In the genomic region with DNA sequence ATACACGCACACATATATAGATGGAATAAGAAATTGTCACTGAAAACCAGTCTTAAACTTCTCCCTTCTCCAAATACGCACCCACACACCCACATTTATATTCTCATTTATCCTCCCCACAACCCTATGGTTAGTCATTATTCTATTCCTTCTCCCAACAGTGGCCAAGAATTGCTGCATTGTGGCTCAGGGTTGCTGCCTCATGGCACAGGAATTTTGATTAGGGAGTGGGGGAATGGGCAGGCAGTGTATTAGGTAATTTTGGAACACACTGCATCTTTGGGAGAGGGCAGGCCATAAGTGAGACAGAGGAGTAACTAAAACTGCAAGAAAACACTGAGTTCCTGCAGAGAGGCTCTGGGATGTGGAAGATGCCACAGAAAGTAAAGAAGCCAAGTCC, we compare ENCODE assay signal across 9 cellular contexts. TPM values are rescaled to one million over a fixed set of nuclear protein-coding genes. Genes with fewer than 3 reads are reported as not detected.
DNase-seq lines count a peak whose midpoint lies in the region; TF ChIP-seq lines count a peak whose summit lies in the region.
"Had no signal": no experiment of that assay in that cellular context is flagged by ENCODE, and none has a peak within 500 bp of the region (broad histone marks: within the 10 kb centered on the region; RNA-seq: fewer than 3 reads in every experiment).

No MANE protein-coding gene starts in this region.

- H3K27ac ChIP-seq in osteoblast (ENCODE audit: low read depth, low read length) (peak overlapping the region; percentile 33), prostate gland (no peak overlapping the region), tibial nerve (peak overlapping the region in 2 of 4 donors; percentile 75 to 80)

- TF ChIP-seq CTCF in epithelial cell of proximal tubule (conservative IDR thresholded peaks at IDR 0.05; ENCODE audit: low read depth, low read length) = no peak
- no peak for TF ChIP-seq CTCF in osteoblast (IDR thresholded peaks at IDR 0.05; ENCODE audit: extremely low read depth, low read depth, low read length)
- no peak for TF ChIP-seq CTCF in prostate gland (IDR thresholded peaks at IDR 0.05)
- TF ChIP-seq CTCF in tibial nerve (IDR thresholded peaks at IDR 0.05) = no peak

- H3K4me2 ChIP-seq in osteoblast (ENCODE audit: insufficient read depth, low read length) = peak overlapping the region; percentile 49

- H3K27me3 ChIP-seq in osteoblast (ENCODE audit: insufficient read depth, low read length) (no peaks in the 10 kb centered on the region), prostate gland (replicated peaks; ENCODE audit: insufficient read depth) (no peaks in the 10 kb centered on the region), tibial nerve (no peaks in the 10 kb centered on the region)

- intact Hi-C loops in prostate gland (cut with DNase I) = no loop called here

- H4K20me1 ChIP-seq in osteoblast (ENCODE audit: insufficient read depth, low read length) = no peaks in the 10 kb centered on the region

- WGBS in prostate gland = 92% methylated on average over 2 of the region's 2 CpGs
- 57 to 68% methylated on average over 2 of the region's 2 CpGs for WGBS in tibial nerve, 2 donors

- H2AFZ ChIP-seq in osteoblast (ENCODE audit: low read length) = no peak overlapping the region

- H3K9me3 ChIP-seq in osteoblast (ENCODE audit: low read depth, low read length) = no peaks in the 10 kb centered on the region
- no peaks in the 10 kb centered on the region for H3K9me3 ChIP-seq in prostate gland
- no peaks in the 10 kb centered on the region for H3K9me3 ChIP-seq in tibial nerve

- peaks cover 20% of the 10 kb centered on the region for H3K4me1 ChIP-seq in osteoblast (ENCODE audit: insufficient read depth, low read length)
- H3K4me1 ChIP-seq in prostate gland (replicated peaks) = no peaks in the 10 kb centered on the region
- peaks cover 0 to 41% (median 4%) of the 10 kb centered on the region in 4 donors for H3K4me1 ChIP-seq in tibial nerve

- peak in 1 of 2 donors; percentile 47 for TF ChIP-seq EP300 in tibial nerve (IDR thresholded peaks at IDR 0.05)

- H3K36me3 ChIP-seq in osteoblast (ENCODE audit: insufficient read depth, low read length) (no peaks in the 10 kb centered on the region), prostate gland (no peaks in the 10 kb centered on the region), tibial nerve (peaks cover 0 to 3% (median 0%) of the 10 kb centered on the region in 3 donors)

- H3K4me3 ChIP-seq in epithelial cell of proximal tubule (ENCODE audit: low read depth, low read length) (no peak overlapping the region), osteoblast (ENCODE audit: insufficient read depth, low read length) (peak overlapping the region; percentile 13), prostate gland (no peak overlapping the region), tibial nerve (no peak overlapping the region)

- TF ChIP-seq POLR2A in prostate gland (IDR thresholded peaks at IDR 0.05) (no peak), tibial nerve (IDR thresholded peaks at IDR 0.05) (no peak)

- DNase-seq in GM03348 (ENCODE audit: low spot score) (peak; percentile 84), RPMI7951 (ENCODE audit: low read depth) (peak; percentile 94), epithelial cell of proximal tubule (ENCODE audit: low read depth) (peak; percentile 74), osteoblast (ENCODE audit: insufficient read length, low spot score, missing footprints) (peak; percentile 31), prostate gland (ENCODE audit: low spot score) (no peak), NCI-H2171 treated with DMSO at 0.1 percent for 48 hours (lab: John Stamatoyannopoulos, UW) (no peak), UCSD-AML1 (lab: John Stamatoyannopoulos, UW; ENCODE audit: unreplicated experiment) (no peak), tibial nerve (ENCODE audit: low spot score in 2 of 2) (no peak)
- DNase-seq: activated CD4-positive, alpha-beta T cell treated with anti-CD3 and anti-CD28 coated beads for 48 hours had no signal

- no peaks in the 10 kb centered on the region for H3K79me2 ChIP-seq in osteoblast (ENCODE audit: insufficient read depth, low read length)

RNA-seq across cellular contexts. Expression of a gene that starts 35.7 kb away (rescaled TPM):
- total RNA-seq in RPMI7951 (2014; rRNA removed; shearing (Covaris generic)) = 5.8 and 7.2 TPM in 2 replicates
- total RNA-seq in epithelial cell of proximal tubule (4.6 and 5.8 TPM in 2 replicates), osteoblast (8.5 and 10.1 TPM in 2 replicates), prostate gland (10 to 100 TPM; 18.1 to 24.4 TPM), tibial nerve (10 to 100 TPM; 10.2 to 22.8 (median 15.4) TPM)

RNA-seq across cellular contexts. Expression of a gene that starts 38.2 kb away (rescaled TPM):
- 49.2 and 52.6 TPM in 2 replicates for total RNA-seq in RPMI7951 (2014; rRNA removed; shearing (Covaris generic))
- total RNA-seq in epithelial cell of proximal tubule (56.7 and 57.6 TPM in 2 replicates), osteoblast (34.4 and 45.1 TPM in 2 replicates), prostate gland (10 to 100 TPM; 50.6 to 59.6 TPM), tibial nerve (10 to 100 TPM; 42.6 to 61.0 (median 48.5) TPM)

RNA-seq across cellular contexts. Expression of a gene that starts 38.6 kb away (rescaled TPM):
- 0.96 and 1.4 TPM in 2 replicates for total RNA-seq in RPMI7951 (2014; rRNA removed; shearing (Covaris generic))
- total RNA-seq in epithelial cell of proximal tubule (0.51 and 1.6 TPM in 2 replicates), osteoblast (2.1 and 2.2 TPM in 2 replicates), prostate gland (1 to 10 TPM; 2.6 to 5.4 TPM), tibial nerve (1 to 10 TPM in 3 of 4 donors, under 1 TPM in 1; 0.20 to 3.5 (median 1.8) TPM)

Comparison
In these comparisons a context has a peak if more than half of its experiments do, and no peak if none do; other contexts are left out.
1. DNase-seq: peak in GM03348 (single experiment), RPMI7951 (single experiment), epithelial cell of proximal tubule (single experiment) and osteoblast (single experiment); none in prostate gland (single experiment), NCI-H2171 treated with DMSO at 0.1 percent for 48 hours (single experiment), UCSD-AML1 (single experiment) and tibial nerve (0 of 2).